ENCODE assay signal across 8 cellular contexts in the genomic region with DNA sequence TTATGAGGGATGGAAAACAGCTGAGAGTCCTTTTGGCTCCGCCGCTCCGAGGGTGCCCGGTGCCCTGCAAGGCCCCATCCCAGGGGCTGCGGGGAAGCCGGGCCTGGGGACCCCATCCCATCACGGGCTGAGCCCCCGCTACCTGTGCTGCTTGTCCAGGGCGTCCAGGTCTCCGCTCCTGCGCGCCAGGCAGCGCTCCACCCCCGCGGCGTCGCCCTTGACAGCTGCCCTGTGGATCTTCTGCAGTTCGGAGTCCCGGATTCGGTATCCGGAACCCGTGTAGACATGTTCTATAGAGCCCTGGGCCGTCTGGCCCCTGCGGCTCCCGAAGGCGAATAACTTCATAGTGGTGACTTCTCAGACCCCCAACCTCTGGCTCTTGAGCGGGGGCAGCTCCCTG.
DNase-seq lines count a peak whose midpoint lies in the region; ATAC-seq and TF ChIP-seq lines count a peak whose summit lies in the region.
"Not testable (repeated sequence)": the region's sequence is repeated elsewhere in the genome, so short reads cannot be mapped to it uniquely, and the experiment has no call there.

No MANE protein-coding gene starts in this region.

- BruUV-seq in Panc1 (replicated peaks; lab: Mats Ljungman, UMichigan) = TSS peak; percentile 94

- intact Hi-C loops in Panc1 (cut with micrococcal nuclease; ENCODE audit: unreplicated experiment); breast epithelium (cut with DNase I; ENCODE audit: low total_unique reads): not testable (repeated sequence)

- not testable (repeated sequence) for H4K20me1 ChIP-seq in DND-41 (ENCODE audit: insufficient read depth, low read length)

- peak overlapping the region; percentile 82 for H3K27ac ChIP-seq in DND-41 (ENCODE audit: low read length)
- peak overlapping the region; percentile 84 for H3K27ac ChIP-seq in Panc1 (ENCODE audit: low read length)
- not testable (repeated sequence) for H3K27ac ChIP-seq in breast epithelium
- peak overlapping the region; percentile 66 for H3K27ac ChIP-seq in parathyroid adenoma
- peak overlapping the region in 1 of 4 donors; percentile 40 for H3K27ac ChIP-seq in upper lobe of left lung

- WGBS in upper lobe of left lung, 2 donors = 8 to 20% methylated on average over 15 to 27 of the region's 27 CpGs

- H3K36me3 ChIP-seq in DND-41 (ENCODE audit: insufficient read depth, low read length); Panc1 (ENCODE audit: control insufficient read depth, insufficient read depth, low read length); breast epithelium; kidney epithelial cell (ENCODE audit: control insufficient read depth, insufficient read depth, low read length); parathyroid adenoma (ENCODE audit: control insufficient read depth, insufficient read depth, low read length); upper lobe of left lung: not testable (repeated sequence)

- POLR2A ChIA-PET in Panc1 (lab: Charles Lee); activated CD8-positive, alpha-beta T cell treated with anti-CD3 and anti-CD28 coated beads, Interleukin-2, amount 10 ng/mL, durations not matched to agents 7 days and 5 days (lab: Charles Lee): not testable (repeated sequence)

- peak overlapping the region; percentile 59 to 62; a peak in 3 of 4 replicates for H3K4me3 ChIP-seq in DND-41 (ENCODE audit: low read depth in 1 of 2, low read length in 2 of 2)
- peak overlapping the region; percentile 59 to 77 for H3K4me3 ChIP-seq in Panc1 (ENCODE audit: low read depth in 2 of 2, low read length in 2 of 2)
- peak overlapping the region in 2 of 3 donors; percentile 31 to 46 for H3K4me3 ChIP-seq in breast epithelium
- H3K4me3 ChIP-seq in kidney epithelial cell (ENCODE audit: low read depth, low read length) = peak overlapping the region; percentile 32
- peak overlapping the region; percentile 46 for H3K4me3 ChIP-seq in parathyroid adenoma (ENCODE audit: low read depth, low read length)
- H3K4me3 ChIP-seq in upper lobe of left lung = peak overlapping the region in 3 of 4 donors; percentile 33 to 57 (median 46)

- H3K27me3 Mint-ChIP-seq in activated CD8-positive, alpha-beta T cell treated with anti-CD3 and anti-CD28 coated beads, Interleukin-2, amount 10 ng/mL, durations not matched to agents 7 days and 5 days (ENCODE audit: low read depth); glutamatergic neuron (ENCODE audit: unreplicated experiment): not testable (repeated sequence)

- ATAC-seq in DND-41 (ENCODE audit: insufficient read depth, low read depth) = peak; percentile 39; the same call in 1 of the 3 replicates
- ATAC-seq in Panc1; activated CD8-positive, alpha-beta T cell treated with anti-CD3 and anti-CD28 coated beads, Interleukin-2, amount 10 ng/mL, durations not matched to agents 7 days and 5 days; upper lobe of left lung (ENCODE audit: low FRiP score in 2 of 2): not testable (repeated sequence)

- H3K9me3 Mint-ChIP-seq in activated CD8-positive, alpha-beta T cell treated with anti-CD3 and anti-CD28 coated beads, Interleukin-2, amount 10 ng/mL, durations not matched to agents 7 days and 5 days (ENCODE audit: insufficient read depth); glutamatergic neuron (ENCODE audit: unreplicated experiment): not testable (repeated sequence)

- not testable (repeated sequence) for H3K36me3 Mint-ChIP-seq in activated CD8-positive, alpha-beta T cell treated with anti-CD3 and anti-CD28 coated beads, Interleukin-2, amount 10 ng/mL, durations not matched to agents 7 days and 5 days (ENCODE audit: low read depth); glutamatergic neuron (ENCODE audit: unreplicated experiment)

- peak overlapping the region; percentile 80 for H3K4me3 Mint-ChIP-seq in activated CD8-positive, alpha-beta T cell treated with anti-CD3 and anti-CD28 coated beads, Interleukin-2, amount 10 ng/mL, durations not matched to agents 7 days and 5 days
- peak overlapping the region; percentile 89 for H3K4me3 Mint-ChIP-seq in glutamatergic neuron (ENCODE audit: unreplicated experiment)

- H3K4me1 ChIP-seq in DND-41 (ENCODE audit: insufficient read depth, low read length) = peaks cover 28% of the 10 kb centered on the region
- not testable (repeated sequence) for H3K4me1 ChIP-seq in Panc1 (ENCODE audit: control insufficient read depth, insufficient read depth, low read length); breast epithelium; parathyroid adenoma; upper lobe of left lung

- peaks cover 11% of the 10 kb centered on the region for H3K79me2 ChIP-seq in DND-41 (ENCODE audit: insufficient read depth, low read length)
- not testable (repeated sequence) for H3K79me2 ChIP-seq in parathyroid adenoma

- H3K4me1 Mint-ChIP-seq in activated CD8-positive, alpha-beta T cell treated with anti-CD3 and anti-CD28 coated beads, Interleukin-2, amount 10 ng/mL, durations not matched to agents 7 days and 5 days (ENCODE audit: low read depth); glutamatergic neuron (ENCODE audit: low read depth, unreplicated experiment): not testable (repeated sequence)

- peak overlapping the region; percentile 85 for H3K27ac Mint-ChIP-seq in activated CD8-positive, alpha-beta T cell treated with anti-CD3 and anti-CD28 coated beads, Interleukin-2, amount 10 ng/mL, durations not matched to agents 7 days and 5 days
- not testable (repeated sequence) for H3K27ac Mint-ChIP-seq in glutamatergic neuron (ENCODE audit: unreplicated experiment)

- not testable (repeated sequence) for H3K27me3 ChIP-seq in DND-41 (ENCODE audit: insufficient read depth, low read length, poor library complexity); Panc1 (ENCODE audit: control insufficient read depth, insufficient read depth, low read length); breast epithelium; kidney epithelial cell (ENCODE audit: control insufficient read depth, insufficient read depth, low read length); parathyroid adenoma (ENCODE audit: control insufficient read depth, insufficient read depth, low read length); upper lobe of left lung

- H3K9ac ChIP-seq in DND-41 (ENCODE audit: low read depth, low read length) = peak overlapping the region; percentile 68
- peak overlapping the region; percentile 19 for H3K9ac ChIP-seq in parathyroid adenoma

- H3K9me3 ChIP-seq in DND-41 (ENCODE audit: insufficient read depth, low read length, severe bottlenecking); Panc1 (ENCODE audit: control insufficient read depth, insufficient read depth, low read depth, low read length); breast epithelium; parathyroid adenoma (ENCODE audit: control insufficient read depth, low read length); upper lobe of left lung: not testable (repeated sequence)

- peak overlapping the region; percentile 84 for H2AFZ ChIP-seq in DND-41 (ENCODE audit: low read depth, low read length)
- H2AFZ ChIP-seq in parathyroid adenoma = peak overlapping the region; percentile 88

- not testable (repeated sequence) for TF ChIP-seq EP300 in upper lobe of left lung (IDR thresholded peaks at IDR 0.05)

- in situ Hi-C loops in Panc1 (cut with HindIII; ENCODE audit: low pct_unique_long_range_greater_than_20kb, low sequenced_read_pairs) = not testable (repeated sequence)

- peak overlapping the region; percentile 53 for H3K4me2 ChIP-seq in DND-41 (ENCODE audit: insufficient read depth, low read length)
- peak overlapping the region; percentile 62 for H3K4me2 ChIP-seq in parathyroid adenoma (ENCODE audit: low read length)

- CTCF ChIA-PET in Panc1 (lab: Charles Lee) = interaction anchor here (0.6 kb wide), 1 partner anchor 190 kb away, joined by 3 read pairs; no protein-coding TSS in a partner anchor
- CTCF ChIA-PET in activated CD8-positive, alpha-beta T cell treated with anti-CD3 and anti-CD28 coated beads, Interleukin-2, amount 10 ng/mL, durations not matched to agents 7 days and 5 days (lab: Charles Lee) = not testable (repeated sequence)

- TF ChIP-seq CTCF in DND-41 (IDR thresholded peaks at IDR 0.05; ENCODE audit: borderline replicate concordance, extremely low read depth, low read length, poor library complexity, severe bottlenecking); Panc1 (IDR thresholded peaks at IDR 0.05); breast epithelium (IDR thresholded peaks at IDR 0.05); glutamatergic neuron (IDR thresholded peaks at IDR 0.05; ENCODE audit: partially characterized antibody, unreplicated experiment); kidney epithelial cell (IDR thresholded peaks at IDR 0.05; ENCODE audit: insufficient read depth, low read length, poor library complexity, severe bottlenecking); parathyroid adenoma (IDR thresholded peaks at IDR 0.05); upper lobe of left lung (IDR thresholded peaks at IDR 0.05): not testable (repeated sequence)

- not testable (repeated sequence) for TF ChIP-seq POLR2A in breast epithelium (IDR thresholded peaks at IDR 0.05); upper lobe of left lung (IDR thresholded peaks at IDR 0.05)

- peak; percentile 52 for DNase-seq in DND-41
- DNase-seq in Panc1 (ENCODE audit: low read depth, low spot score); activated CD8-positive, alpha-beta T cell treated with anti-CD3 and anti-CD28 coated beads, Interleukin-2, amount 10 ng/mL, durations not matched to agents 7 days and 5 days; breast epithelium (ENCODE audit: low spot score in 2 of 2); kidney epithelial cell (ENCODE audit: low read depth): not testable (repeated sequence)
- DNase-seq in glutamatergic neuron = peak; percentile 18
- DNase-seq in upper lobe of left lung = peak in 1 of 2 donors; percentile 72
